Comparison of ENCODE assay signal across 16 cellular contexts in genomic region chr14:33063521-33063920, GRCh38.
"Had no signal": no experiment of that assay in that cellular context is flagged by ENCODE, and none has a peak within 500 bp of the region (broad histone marks: within the 10 kb centered on the region; RNA-seq: fewer than 3 reads in every experiment).

No MANE protein-coding gene starts in this region.

- ATAC-seq: Panc1 had no signal

- DNase-seq: IMR-90, MV-4-11, NCI-H1048, NCI-H1105, NCI-H1417, NCI-H146, NCI-H1694 treated with DMSO at 0.1 percent for 48 hours, NCI-H1930, NCI-H2081, NCI-H2107, NCI-H2227 treated with DMSO at 0.1 percent for 48 hours, NCI-H524, NCI-H526 treated with DMSO at 0.1 percent for 48 hours, SHP77 had no signal

- H3K27ac ChIP-seq: RWPE1 had no signal
